Comparison of ENCODE assay signal across 20 cellular contexts in genomic region chr2:121019756-121020155, GRCh38.
"Had no signal": no experiment of that assay in that cellular context is flagged by ENCODE, and none has a peak within 500 bp of the region (broad histone marks: within the 10 kb centered on the region; RNA-seq: fewer than 3 reads in every experiment).

No MANE protein-coding gene starts in this region.

- H3K4me3 Mint-ChIP-seq: immature natural killer cell; naive thymus-derived CD8-positive, alpha-beta T cell; nephron progenitor cell; stimulated activated effector memory CD8-positive, alpha-beta T cell treated with anti-CD3 and anti-CD28 coated beads, Interleukin-12 subunit alpha, Interleukin-12 subunit beta, amount 100 ng/mL, for 72 hours had no signal

- H3K4me1 Mint-ChIP-seq: immature natural killer cell; naive thymus-derived CD8-positive, alpha-beta T cell; stimulated activated effector memory CD8-positive, alpha-beta T cell treated with anti-CD3 and anti-CD28 coated beads, Interleukin-12 subunit alpha, Interleukin-12 subunit beta, amount 100 ng/mL, for 72 hours had no signal

- DNase-seq: dorsolateral prefrontal cortex; effector CD4-positive, alpha-beta T cell; immature natural killer cell; kidney glomerular epithelial cell; left colon; left ventricle myocardium superior; lower lobe of right lung; naive thymus-derived CD8-positive, alpha-beta T cell; nephron progenitor cell; stimulated activated CD4-positive, alpha-beta T cell treated with anti-CD3 and anti-CD28 coated beads, Interleukin-2, amount 100 ng/mL, for 24 hours; stimulated activated CD4-positive, alpha-beta T cell treated with anti-CD3 and anti-CD28 coated beads, Interleukin-4, amount 100 ng/mL, for 24 hours; stimulated activated naive CD4-positive, alpha-beta T cell treated with Interleukin-2 at 50 U/mL for 16 hours; stomach; tibial artery; upper lobe of left lung had no signal

- H3K79me2 ChIP-seq: parathyroid adenoma had no signal

- H3K9ac ChIP-seq: parathyroid adenoma had no signal

- H3K36me3 Mint-ChIP-seq: immature natural killer cell; naive thymus-derived CD8-positive, alpha-beta T cell; stimulated activated effector memory CD8-positive, alpha-beta T cell treated with anti-CD3 and anti-CD28 coated beads, Interleukin-12 subunit alpha, Interleukin-12 subunit beta, amount 100 ng/mL, for 72 hours had no signal

- H3K27me3 ChIP-seq: right atrium auricular region, stomach, tibial artery, upper lobe of left lung had no signal

- H3K4me1 ChIP-seq: lower lobe of right lung, parathyroid adenoma, right atrium auricular region, upper lobe of left lung had no signal

- H3K27ac ChIP-seq: dorsolateral prefrontal cortex, epithelial cell of prostate, lower lobe of right lung, parathyroid adenoma, right atrium auricular region, stomach, upper lobe of left lung had no signal

- H3K9me3 ChIP-seq: lower lobe of right lung, right atrium auricular region, tibial artery, upper lobe of left lung had no signal

- H3K27ac Mint-ChIP-seq: immature natural killer cell; naive thymus-derived CD8-positive, alpha-beta T cell; nephron progenitor cell; progenitor cell of endocrine pancreas; stimulated activated effector memory CD8-positive, alpha-beta T cell treated with anti-CD3 and anti-CD28 coated beads, Interleukin-12 subunit alpha, Interleukin-12 subunit beta, amount 100 ng/mL, for 72 hours had no signal

- H2AFZ ChIP-seq: parathyroid adenoma had no signal

- H3K9me3 Mint-ChIP-seq: immature natural killer cell; stimulated activated effector memory CD8-positive, alpha-beta T cell treated with anti-CD3 and anti-CD28 coated beads, Interleukin-12 subunit alpha, Interleukin-12 subunit beta, amount 100 ng/mL, for 72 hours had no signal

- H3K36me3 ChIP-seq: lower lobe of right lung, right atrium auricular region, stomach, tibial artery, upper lobe of left lung had no signal
